9 cellular contexts compared by ENCODE assay signal in the genomic region with DNA sequence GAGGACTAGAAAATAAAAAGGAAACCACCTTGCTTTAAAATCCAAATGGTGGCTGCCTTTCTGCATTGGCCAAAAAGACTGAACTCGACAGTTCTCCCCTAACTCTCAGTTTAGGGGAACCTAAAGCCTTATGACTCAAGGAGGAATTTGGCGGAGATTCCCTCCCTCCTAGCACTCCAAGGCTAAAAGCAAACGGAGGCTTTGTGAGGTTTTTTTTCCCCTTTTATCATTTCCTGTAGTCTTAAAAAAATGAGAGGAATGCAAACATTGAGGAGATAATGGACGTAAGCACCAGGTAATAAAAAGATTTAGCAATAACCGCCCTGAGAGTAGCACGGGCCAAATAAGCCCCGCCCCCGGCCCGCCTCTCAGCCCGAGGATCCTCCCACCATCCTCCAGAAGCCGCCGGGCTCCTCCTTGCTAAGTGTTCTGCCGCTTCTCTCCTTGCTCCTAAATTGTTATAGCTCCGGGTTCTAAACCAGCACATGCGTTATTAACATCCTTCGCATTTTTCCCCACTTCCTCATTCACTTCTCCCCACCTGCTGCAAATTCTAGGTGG. TPM values are rescaled to one million over a fixed set of nuclear protein-coding genes. Genes with fewer than 3 reads are reported as not detected.
DNase-seq lines count a peak whose midpoint lies in the region; ATAC-seq, FAIRE-seq and TF ChIP-seq lines count a peak whose summit lies in the region.
"Had no signal": no experiment of that assay in that cellular context is flagged by ENCODE, and none has a peak within 500 bp of the region (broad histone marks: within the 10 kb centered on the region; RNA-seq: fewer than 3 reads in every experiment).

No MANE protein-coding gene starts in this region.

- H3K9me2 ChIP-seq in MM.1S (replicated peaks; ENCODE audit: insufficient read depth, low read length): no peaks in the 10 kb centered on the region

- no peak overlapping the region for H3K27ac ChIP-seq in MM.1S (ENCODE audit: low read length)
- H3K27ac ChIP-seq: VCaP had no signal

- H3K36me3 ChIP-seq in MM.1S (replicated peaks; ENCODE audit: insufficient read depth, low read length): no peaks in the 10 kb centered on the region
- H3K36me3 ChIP-seq in bronchial epithelial cell (ENCODE audit: control insufficient read depth, insufficient read depth, low read length): no peaks in the 10 kb centered on the region

- H4K20me1 ChIP-seq in MM.1S (ENCODE audit: insufficient read depth, low read length): no peaks in the 10 kb centered on the region

- peak; percentile 97 for DNase-seq in EL
- peak; percentile 84 for DNase-seq in MM.1S
- DNase-seq in UCSD-AML1 (lab: John Stamatoyannopoulos, UW; ENCODE audit: unreplicated experiment): peak; percentile 74
- DNase-seq in bronchial epithelial cell (ENCODE audit: low read depth): peak; percentile 98
- DNase-seq in left colon: peak; percentile 82 to 89
- peak; percentile 48 to 54 for DNase-seq in stimulated activated CD4-positive, alpha-beta T cell treated with anti-CD3 and anti-CD28 coated beads, Interleukin-2, amount 100 ng/mL, for 48 hours

- ATAC-seq in left colon: peak; percentile 86
- no peak for ATAC-seq in GM19463 (IDR thresholded peaks at IDR 0.05; ENCODE audit: unreplicated experiment)
- ATAC-seq in HG03521 (IDR thresholded peaks at IDR 0.05; ENCODE audit: unreplicated experiment): no peak

- no peaks in the 10 kb centered on the region for H3K9me3 ChIP-seq in MM.1S (replicated peaks; ENCODE audit: insufficient read depth, low read length)

- no peak for FAIRE-seq in bronchial epithelial cell (lab: Jason Lieb, UNC)

- peaks cover 30% of the 10 kb centered on the region for H3K4me1 ChIP-seq in MM.1S (ENCODE audit: low read length)

- H3K27me3 ChIP-seq in MM.1S (replicated peaks; ENCODE audit: insufficient read depth, low read length) (no peaks in the 10 kb centered on the region), bronchial epithelial cell (ENCODE audit: control insufficient read depth, insufficient read depth, low read length) (no peaks in the 10 kb centered on the region)

- H3K4me3 ChIP-seq in MM.1S (ENCODE audit: low read length) (peak overlapping the region; percentile 2; the same call in 1 of the 2 replicates), bronchial epithelial cell (ENCODE audit: low read depth, low read length) (no peak overlapping the region)

- no peaks in the 10 kb centered on the region for H3K79me2 ChIP-seq in MM.1S (ENCODE audit: low read length)

- no peak overlapping the region for H3K9ac ChIP-seq in MM.1S (ENCODE audit: low read length)

- peaks cover 20% of the 10 kb centered on the region for H3F3A ChIP-seq in MM.1S (ENCODE audit: insufficient read depth, low read length)

- peak overlapping the region; percentile 25 for H3K4me2 ChIP-seq in MM.1S (ENCODE audit: low read depth, low read length)

- intact Hi-C loops in left colon (cut with DNase I, micrococcal nuclease): no loop called here

- H2AFZ ChIP-seq in MM.1S (ENCODE audit: low read length): peak overlapping the region; percentile 56; the same call in 1 of the 2 replicates

- no peak for TF ChIP-seq CTCF in MM.1S (IDR thresholded peaks at IDR 0.05; ENCODE audit: low read length)
- no peak for TF ChIP-seq CTCF in bronchial epithelial cell (IDR thresholded peaks at IDR 0.05; ENCODE audit: insufficient read depth, low read length, severe bottlenecking)

RNA-seq across cellular contexts. Expression of gene KIFC3, which starts 5.8 kb away (rescaled TPM):
- total RNA-seq in bronchial epithelial cell: 34.8 and 35.8 TPM in 2 replicates
- total RNA-seq in left colon: 1 to 10 TPM; 4.3 to 5.6 TPM
